18 cellular contexts compared by ENCODE assay signal in genomic region chr5:58885265-58885664, GRCh38.
DNase-seq lines count a peak whose midpoint lies in the region; ATAC-seq lines count a peak whose summit lies in the region.
"Had no signal": no experiment of that assay in that cellular context is flagged by ENCODE, and none has a peak within 500 bp of the region (broad histone marks: within the 10 kb centered on the region; RNA-seq: fewer than 3 reads in every experiment).

No MANE protein-coding gene starts in this region.

- no peak for DNase-seq in activated T-cell treated with anti-CD3 and anti-CD28 coated beads, Interleukin-2, amount 50 U/mL, for 1 hour
- DNase-seq in NCI-H1105 (lab: John Stamatoyannopoulos, UW) = no peak
- DNase-seq in DMS53 treated with DMSO at 0.1 percent for 48 hours (lab: John Stamatoyannopoulos, UW; ENCODE audit: unreplicated experiment) = no peak
- DNase-seq in activated CD8-positive, alpha-beta memory T cell treated with anti-CD3 and anti-CD28 coated beads, Interleukin-2, amount 50 U/mL, for 4 hours = no peak
- DNase-seq: activated CD4-positive, alpha-beta T cell treated with anti-CD3 and anti-CD28 coated beads for 4 hours; activated T-cell treated with anti-CD3 and anti-CD28 coated beads for 4 hours; CD8-positive, alpha-beta T cell; dermis blood vessel endothelial cell; NCI-H1694 treated with DMSO at 0.1 percent for 48 hours; retina; T-helper 9 cell had no signal

- ATAC-seq in GM18858 (IDR thresholded peaks at IDR 0.05; ENCODE audit: unreplicated experiment) = peak; percentile 62
- peak; percentile 45 for ATAC-seq in GM21381 (IDR thresholded peaks at IDR 0.05; ENCODE audit: unreplicated experiment)
- peak; percentile 65 for ATAC-seq in HG02938 (IDR thresholded peaks at IDR 0.05; ENCODE audit: unreplicated experiment)
- ATAC-seq in HG03460 (IDR thresholded peaks at IDR 0.05; ENCODE audit: unreplicated experiment) = peak; percentile 66
- ATAC-seq: activated naive CD4-positive, alpha-beta T cell treated with anti-CD3 and anti-CD28 coated beads, Interleukin-2, amount 50 U/mL, for 72 hours; CD8-positive, alpha-beta T cell; esophagus mucosa; natural killer cell treated with Interleukin-12 subunit alpha and Interleukin-12 subunit beta and Interleukin-15 and Interleukin-18, amount 100 ng/mL, for 72 hours had no signal
